In genomic region chr15:91050128-91050455, GRCh38 we compare ENCODE assay signal across 1 cellular context.
TF ChIP-seq lines count a peak whose summit lies in the region.

No MANE protein-coding gene starts in this region.

TF ChIP-seq in HCT116, 20 proteins besides CTCF, POLR2A, EP300 and RAD21 (continued from another document):
- TF ChIP-seq, protein P1, sequence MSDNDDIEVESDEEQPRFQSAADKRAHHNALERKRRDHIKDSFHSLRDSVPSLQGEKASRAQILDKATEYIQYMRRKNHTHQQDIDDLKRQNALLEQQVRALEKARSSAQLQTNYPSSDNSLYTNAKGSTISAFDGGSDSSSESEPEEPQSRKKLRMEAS (IDR thresholded peaks at IDR 0.05), result no peak
- TF ChIP-seq, protein P2, sequence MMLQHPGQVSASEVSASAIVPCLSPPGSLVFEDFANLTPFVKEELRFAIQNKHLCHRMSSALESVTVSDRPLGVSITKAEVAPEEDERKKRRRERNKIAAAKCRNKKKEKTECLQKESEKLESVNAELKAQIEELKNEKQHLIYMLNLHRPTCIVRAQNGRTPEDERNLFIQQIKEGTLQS (IDR thresholded peaks at IDR 0.05), result no peak
- TF ChIP-seq SIN3A (IDR thresholded peaks at IDR 0.05; ENCODE audit: low read depth), result no peak
- TF ChIP-seq ZNF274 (IDR thresholded peaks at IDR 0.05; ENCODE audit: low read depth, low read length), result no peak
- TF ChIP-seq FOSL1 (IDR thresholded peaks at IDR 0.05; ENCODE audit: low read depth), result no peak
TF ChIP-seq in HCT116: peak in this region for 0.
